18 cellular contexts compared by ENCODE assay signal in genomic region chr12:31267966-31268365, GRCh38. TPM values are rescaled to one million over a fixed set of nuclear protein-coding genes. Genes with fewer than 3 reads are reported as not detected.
DNase-seq lines count a peak whose midpoint lies in the region; ATAC-seq and TF ChIP-seq lines count a peak whose summit lies in the region.
"Had no signal": no experiment of that assay in that cellular context is flagged by ENCODE, and none has a peak within 500 bp of the region (broad histone marks: within the 10 kb centered on the region; RNA-seq: fewer than 3 reads in every experiment).

No MANE protein-coding gene starts in this region.

- no peak overlapping the region for H3K27ac Mint-ChIP-seq in MCF 10A (ENCODE audit: low read depth, unreplicated experiment)
- H3K27ac Mint-ChIP-seq in stimulated activated naive B cell treated with anti-CD40 and anti-IgM and Interleukin-4, amounts not matched to agents 10 μg/mL and 1 μg/mL and 100 μg/mL, for 72 hours = no peak overlapping the region
- H3K27ac Mint-ChIP-seq in activated naive CD4-positive, alpha-beta T cell treated with anti-CD3 and anti-CD28 coated beads, Interleukin-2, amount 50 U/mL, for 72 hours = peak overlapping the region in 1 of 2 donors; percentile 55
- H3K27ac Mint-ChIP-seq: B cell; CD4-positive, alpha-beta memory T cell; HFFc6 had no signal

- BruUV-seq in MCF 10A (replicated peaks; lab: Mats Ljungman, UMichigan) = no TSS peak
- BruUV-seq in mammary epithelial cell (replicated peaks; lab: Mats Ljungman, UMichigan) = no TSS peak

- H3K4me1 Mint-ChIP-seq in MCF 10A (ENCODE audit: insufficient read depth, unreplicated experiment) = no peaks in the 10 kb centered on the region
- no peaks in the 10 kb centered on the region for H3K4me1 Mint-ChIP-seq in stimulated activated naive B cell treated with anti-CD40 and anti-IgM and Interleukin-4, amounts not matched to agents 10 μg/mL and 1 μg/mL and 100 μg/mL, for 72 hours

- H3K4me2 ChIP-seq in mammary epithelial cell (ENCODE audit: insufficient read depth, low read depth, low read length) = no peak overlapping the region

- CTCF ChIA-PET in MCF 10A (lab: Yijun Ruan, JAX) = interaction anchor here (6.5 to 7.4 kb wide), 2 partner anchors 10 to 17 kb away, joined by 65 to 134 read pairs; no protein-coding TSS in a partner anchor
- CTCF ChIA-PET in mammary epithelial cell (lab: Charles Lee; ENCODE audit: low non-redundant PET) = interaction anchor here (0.6 kb wide), 1 partner anchor 16 kb away, joined by 3 read pairs; no protein-coding TSS in a partner anchor

- TF ChIP-seq CTCF in MCF 10A (IDR thresholded peaks at IDR 0.05; ENCODE audit: unreplicated experiment) (no peak), mammary epithelial cell (conservative IDR thresholded peaks at IDR 0.05 in 1 of 2, IDR thresholded peaks at IDR 0.05 in 1 of 2; ENCODE audit: extremely low read depth in 1 of 2, insufficient read depth in 1 of 2, low read depth in 1 of 2, low read length in 2 of 2) (no peak)

- in situ Hi-C loops in mammary epithelial cell (cut with MboI; ENCODE audit: low sequenced_read_pairs in 2 of 2) = no loop called here

- no peaks in the 10 kb centered on the region for H3K9me3 Mint-ChIP-seq in MCF 10A (ENCODE audit: unreplicated experiment)
- no peaks in the 10 kb centered on the region for H3K9me3 Mint-ChIP-seq in stimulated activated naive B cell treated with anti-CD40 and anti-IgM and Interleukin-4, amounts not matched to agents 10 μg/mL and 1 μg/mL and 100 μg/mL, for 72 hours
- H3K9me3 Mint-ChIP-seq in activated naive CD4-positive, alpha-beta T cell treated with anti-CD3 and anti-CD28 coated beads, Interleukin-2, amount 50 U/mL, for 72 hours = no peaks in the 10 kb centered on the region
- H3K9me3 Mint-ChIP-seq: CD4-positive, alpha-beta memory T cell; HFFc6 had no signal

- no peak overlapping the region for H3K9ac ChIP-seq in mammary epithelial cell (ENCODE audit: insufficient read depth, low read length)

- no peak overlapping the region for H3K4me3 ChIP-seq in mammary epithelial cell (replicated peaks in 1 of 3; ENCODE audit: insufficient read depth in 1 of 3, low read depth in 2 of 3, low read length in 3 of 3)

- H3K27me3 ChIP-seq in mammary epithelial cell (ENCODE audit: insufficient read depth, low read length) = no peaks in the 10 kb centered on the region

- H3K4me3 Mint-ChIP-seq in MCF 10A (ENCODE audit: unreplicated experiment) = no peak overlapping the region
- no peak overlapping the region for H3K4me3 Mint-ChIP-seq in stimulated activated naive B cell treated with anti-CD40 and anti-IgM and Interleukin-4, amounts not matched to agents 10 μg/mL and 1 μg/mL and 100 μg/mL, for 72 hours
- H3K4me3 Mint-ChIP-seq: B cell; CD4-positive, alpha-beta memory T cell; HFFc6 had no signal

- H4K20me1 ChIP-seq in mammary epithelial cell (ENCODE audit: insufficient read depth, low read length) = no peaks in the 10 kb centered on the region

- no peak overlapping the region for H2AFZ ChIP-seq in mammary epithelial cell (ENCODE audit: low read depth, low read length)

- H3K27ac ChIP-seq in mammary epithelial cell (ENCODE audit: insufficient read depth, low read depth, low read length) = no peak overlapping the region

- dilution Hi-C loops in mammary epithelial cell (cut with HindIII; ENCODE audit: low sequenced_read_pairs) = no loop called here

- no peaks in the 10 kb centered on the region for H3K79me2 ChIP-seq in mammary epithelial cell (ENCODE audit: insufficient read depth, low read length)

- intact Hi-C loops in MCF 10A (cut with micrococcal nuclease) (no loop called here), mammary epithelial cell (cut with micrococcal nuclease) (no loop called here)

- POLR2A ChIA-PET in MCF 10A (lab: Yijun Ruan, JAX) = no interaction called here

- DNase-seq in MCF 10A (ENCODE audit: unreplicated experiment) = peak; percentile 11
- DNase-seq in mammary epithelial cell = no peak
- peak; percentile 10 for DNase-seq in fibroblast of gingiva (ENCODE audit: low read depth)
- peak; percentile 28 for DNase-seq in iris pigment epithelial cell (ENCODE audit: low read depth)
- no peak for DNase-seq in stimulated activated naive B cell treated with anti-CD40 and anti-IgM and Interleukin-4, amounts not matched to agents 10 μg/mL and 1 μg/mL and 100 μg/mL, for 72 hours
- DNase-seq in activated naive CD4-positive, alpha-beta T cell treated with anti-CD3 and anti-CD28 coated beads, Interleukin-2, amount 50 U/mL, for 72 hours (ENCODE audit: low spot score in 2 of 2) = no peak
- DNase-seq in pons (ENCODE audit: low spot score) = no peak
- DNase-seq: 8988T; C1 segment of cervical spinal cord; CD4-positive, alpha-beta memory T cell; COR-L47; DMS153; DMS79 treated with DMSO at 0.1 percent for 48 hours; GDM1; HCEC 1CT; HFFc6 had no signal

- no peak for ATAC-seq in stimulated activated naive B cell treated with anti-CD40 and anti-IgM and Interleukin-4, amounts not matched to agents 10 μg/mL and 1 μg/mL and 100 μg/mL, for 72 hours (replicated peaks)
- no peak for ATAC-seq in activated naive CD4-positive, alpha-beta T cell treated with anti-CD3 and anti-CD28 coated beads, Interleukin-2, amount 50 U/mL, for 72 hours
- ATAC-seq: HepG2 had no signal

- no peaks in the 10 kb centered on the region for H3K9me3 ChIP-seq in mammary epithelial cell (replicated peaks; ENCODE audit: insufficient read depth, low read length)

- WGBS in mammary epithelial cell (ENCODE audit: low coverage, missing lambda C conversion rate) = no CpG with 5 or more reads among the region's 2 CpGs

- H3K36me3 Mint-ChIP-seq in MCF 10A (ENCODE audit: insufficient read depth, unreplicated experiment) = peaks cover 22% of the 10 kb centered on the region
- H3K36me3 Mint-ChIP-seq in stimulated activated naive B cell treated with anti-CD40 and anti-IgM and Interleukin-4, amounts not matched to agents 10 μg/mL and 1 μg/mL and 100 μg/mL, for 72 hours = peaks cover 7 to 18% of the 10 kb centered on the region in 2 donors
- H3K36me3 Mint-ChIP-seq in activated naive CD4-positive, alpha-beta T cell treated with anti-CD3 and anti-CD28 coated beads, Interleukin-2, amount 50 U/mL, for 72 hours = peaks cover 0 to 5% of the 10 kb centered on the region in 2 donors

- H3K4me1 ChIP-seq in mammary epithelial cell (ENCODE audit: insufficient read depth, low read length) = no peaks in the 10 kb centered on the region

- H3K36me3 ChIP-seq in mammary epithelial cell (ENCODE audit: insufficient read depth, low read length) = no peaks in the 10 kb centered on the region

- no peaks in the 10 kb centered on the region for H3K27me3 Mint-ChIP-seq in MCF 10A (ENCODE audit: insufficient read depth, unreplicated experiment)
- H3K27me3 Mint-ChIP-seq in stimulated activated naive B cell treated with anti-CD40 and anti-IgM and Interleukin-4, amounts not matched to agents 10 μg/mL and 1 μg/mL and 100 μg/mL, for 72 hours = no peaks in the 10 kb centered on the region
- H3K27me3 Mint-ChIP-seq: B cell; CD4-positive, alpha-beta memory T cell had no signal

RNA-seq across cellular contexts. Expression of gene SINHCAF, which starts 58.0 kb away (rescaled TPM):
- total RNA-seq in MCF 10A (2022) (100 and 139 TPM in 2 replicates), mammary epithelial cell (10 to 100 TPM; 63.5 to 78.2 TPM)
- 29.7 TPM for polyA plus RNA-seq in mammary epithelial cell
- polyA minus RNA-seq in mammary epithelial cell = 40.3 TPM
- total RNA-seq in activated naive CD4-positive, alpha-beta T cell treated with anti-CD3 and anti-CD28 coated beads, Interleukin-2, amount 50 U/mL, for 72 hours = 100 to 1,000 TPM; 162 to 190 TPM

Comparison
In these comparisons a context has a peak if more than half of its experiments do, and no peak if none do; other contexts are left out.
1. DNase-seq: peak in MCF 10A (single experiment), fibroblast of gingiva (single experiment) and iris pigment epithelial cell (single experiment); none in mammary epithelial cell (single experiment), stimulated activated naive B cell treated with anti-CD40 and anti-IgM and Interleukin-4, amounts not matched to agents 10 μg/mL and 1 μg/mL and 100 μg/mL, for 72 hours (single experiment), activated naive CD4-positive, alpha-beta T cell treated with anti-CD3 and anti-CD28 coated beads, Interleukin-2, amount 50 U/mL, for 72 hours (0 of 2) and pons (single experiment).